Comparison of ENCODE assay signal across 23 cellular contexts in the genomic region with DNA sequence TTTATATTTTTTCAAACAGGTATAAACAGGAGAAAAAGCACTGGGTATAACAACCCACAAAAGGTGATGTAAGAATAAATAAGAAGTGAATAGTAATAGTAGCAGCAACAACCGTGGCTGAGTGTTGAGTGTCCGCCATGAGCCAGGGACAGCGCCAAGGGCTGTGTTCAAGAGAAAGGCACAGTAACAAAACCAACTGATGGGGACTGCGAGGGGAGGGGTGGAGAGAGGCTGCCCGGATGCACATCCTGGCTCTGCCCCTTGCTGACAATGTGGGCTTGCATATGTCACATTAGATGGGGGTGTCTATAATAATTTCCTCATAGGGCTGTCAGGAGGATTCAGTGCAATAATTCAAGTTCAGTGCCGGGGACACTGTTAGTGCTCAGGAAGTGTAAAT.
DNase-seq lines count a peak whose midpoint lies in the region; ATAC-seq, FAIRE-seq and TF ChIP-seq lines count a peak whose summit lies in the region.
"Had no signal": no experiment of that assay in that cellular context is flagged by ENCODE, and none has a peak within 500 bp of the region (broad histone marks: within the 10 kb centered on the region; RNA-seq: fewer than 3 reads in every experiment).

No MANE protein-coding gene starts in this region.

- H3K9me3 ChIP-seq in DND-41 (ENCODE audit: insufficient read depth, low read length, severe bottlenecking) (no peaks in the 10 kb centered on the region), upper lobe of right lung (no peaks in the 10 kb centered on the region)
- H3K9me3 ChIP-seq: prostate gland, tibial artery had no signal

- H4K20me1 ChIP-seq in DND-41 (ENCODE audit: insufficient read depth, low read length), result no peaks in the 10 kb centered on the region

- H3K27ac Mint-ChIP-seq in activated CD4-positive, alpha-beta T cell treated with anti-CD3 and anti-CD28 coated beads, Interleukin-2, amount 10 ng/mL, durations not matched to agents 7 days and 5 days, result peak overlapping the region; percentile 32
- peak overlapping the region; percentile 75 to 94 (median 86) for H3K27ac Mint-ChIP-seq in naive thymus-derived CD8-positive, alpha-beta T cell
- H3K27ac Mint-ChIP-seq: dendritic cell treated with granulocyte-macrophage colony-stimulating factor and Interleukin-4, amounts not matched to agents 40 ng/mL and 50 ng/mL, for 4 days had no signal

- H3K27me3 Mint-ChIP-seq in activated CD4-positive, alpha-beta T cell treated with anti-CD3 and anti-CD28 coated beads, Interleukin-2, amount 10 ng/mL, durations not matched to agents 7 days and 5 days, result no peaks in the 10 kb centered on the region
- no peaks in the 10 kb centered on the region for H3K27me3 Mint-ChIP-seq in naive thymus-derived CD8-positive, alpha-beta T cell
- H3K27me3 Mint-ChIP-seq: dendritic cell treated with granulocyte-macrophage colony-stimulating factor and Interleukin-4, amounts not matched to agents 40 ng/mL and 50 ng/mL, for 4 days had no signal

- no peak overlapping the region for H2AFZ ChIP-seq in DND-41 (ENCODE audit: low read depth, low read length)

- H3K36me3 ChIP-seq in DND-41 (ENCODE audit: insufficient read depth, low read length) (no peaks in the 10 kb centered on the region), upper lobe of right lung (no peaks in the 10 kb centered on the region)
- H3K36me3 ChIP-seq: brain microvascular endothelial cell, prostate gland, tibial artery had no signal

- no peak for TF ChIP-seq CTCF in DND-41 (IDR thresholded peaks at IDR 0.05; ENCODE audit: borderline replicate concordance, extremely low read depth, low read length, poor library complexity, severe bottlenecking)
- TF ChIP-seq CTCF in upper lobe of right lung (IDR thresholded peaks at IDR 0.05), result no peak

- peaks cover 10% of the 10 kb centered on the region for H3K36me3 Mint-ChIP-seq in activated CD4-positive, alpha-beta T cell treated with anti-CD3 and anti-CD28 coated beads, Interleukin-2, amount 10 ng/mL, durations not matched to agents 7 days and 5 days (ENCODE audit: low read depth)
- H3K36me3 Mint-ChIP-seq in naive thymus-derived CD8-positive, alpha-beta T cell, result no peaks in the 10 kb centered on the region

- peak overlapping the region; percentile 43; the same call in 1 of the 2 replicates for H3K9ac ChIP-seq in DND-41 (ENCODE audit: low read depth, low read length)

- peak overlapping the region; percentile 48 for H3K4me2 ChIP-seq in DND-41 (ENCODE audit: insufficient read depth, low read length)
- H3K4me2 ChIP-seq: smooth muscle cell had no signal

- intact Hi-C loops in upper lobe of right lung (cut with DNase I), result no loop called here

- H3K9me3 Mint-ChIP-seq in activated CD4-positive, alpha-beta T cell treated with anti-CD3 and anti-CD28 coated beads, Interleukin-2, amount 10 ng/mL, durations not matched to agents 7 days and 5 days, result peaks cover 13% of the 10 kb centered on the region
- no peaks in the 10 kb centered on the region for H3K9me3 Mint-ChIP-seq in naive thymus-derived CD8-positive, alpha-beta T cell
- H3K9me3 Mint-ChIP-seq: dendritic cell treated with granulocyte-macrophage colony-stimulating factor and Interleukin-4, amounts not matched to agents 40 ng/mL and 50 ng/mL, for 4 days; neural crest cell had no signal

- H3K4me1 ChIP-seq in DND-41 (ENCODE audit: insufficient read depth, low read length) (peaks cover 99% of the 10 kb centered on the region), upper lobe of right lung (no peaks in the 10 kb centered on the region)
- H3K4me1 ChIP-seq: prostate gland, tibial artery had no signal

- H3K4me3 Mint-ChIP-seq in activated CD4-positive, alpha-beta T cell treated with anti-CD3 and anti-CD28 coated beads, Interleukin-2, amount 10 ng/mL, durations not matched to agents 7 days and 5 days, result no peak overlapping the region
- peak overlapping the region in 9 of 10 donors; percentile 34 to 84 (median 59) for H3K4me3 Mint-ChIP-seq in naive thymus-derived CD8-positive, alpha-beta T cell
- H3K4me3 Mint-ChIP-seq: dendritic cell treated with granulocyte-macrophage colony-stimulating factor and Interleukin-4, amounts not matched to agents 40 ng/mL and 50 ng/mL, for 4 days; neural crest cell had no signal

- H3K4me3 ChIP-seq in DND-41 (ENCODE audit: low read depth in 1 of 2, low read length in 2 of 2) (no peak overlapping the region), upper lobe of right lung (no peak overlapping the region)
- H3K4me3 ChIP-seq: prostate gland, smooth muscle cell, tibial artery had no signal

- POLR2A ChIA-PET in activated CD4-positive, alpha-beta T cell treated with anti-CD3 and anti-CD28 coated beads, Interleukin-2, amount 10 ng/mL, durations not matched to agents 7 days and 5 days (lab: Charles Lee), result no interaction called here
- POLR2A ChIA-PET in naive thymus-derived CD8-positive, alpha-beta T cell (lab: Charles Lee), result interaction anchor here (1.3 to 4.4 kb wide), 3 partner anchors 11 to 17 kb away, joined by 3 to 26 read pairs (median 13); no protein-coding TSS in a partner anchor

- H3K27me3 ChIP-seq in DND-41 (ENCODE audit: insufficient read depth, low read length, poor library complexity), result no peaks in the 10 kb centered on the region
- H3K27me3 ChIP-seq in upper lobe of right lung, result no peaks in the 10 kb centered on the region
- H3K27me3 ChIP-seq: brain microvascular endothelial cell, tibial artery had no signal

- peak overlapping the region; percentile 97 for H3K27ac ChIP-seq in DND-41 (ENCODE audit: low read length)
- no peak overlapping the region for H3K27ac ChIP-seq in upper lobe of right lung
- H3K27ac ChIP-seq: brain microvascular endothelial cell, prostate gland, tibial artery had no signal

- ATAC-seq in DND-41 (ENCODE audit: insufficient read depth, low read depth) (peak; percentile 69), upper lobe of right lung (no peak)
- peak; percentile 83 to 95 for ATAC-seq in naive thymus-derived CD8-positive, alpha-beta T cell

- H3K4me1 Mint-ChIP-seq in activated CD4-positive, alpha-beta T cell treated with anti-CD3 and anti-CD28 coated beads, Interleukin-2, amount 10 ng/mL, durations not matched to agents 7 days and 5 days, result peaks cover 75% of the 10 kb centered on the region
- peaks cover 52 to 81% (median 79%) of the 10 kb centered on the region in 4 donors for H3K4me1 Mint-ChIP-seq in naive thymus-derived CD8-positive, alpha-beta T cell

- H3K79me2 ChIP-seq in DND-41 (ENCODE audit: insufficient read depth, low read length), result peaks cover 5% of the 10 kb centered on the region; the same call in 1 of the 2 replicates

- peak; percentile 53 for DNase-seq in activated CD4-positive, alpha-beta T cell treated with anti-CD3 and anti-CD28 coated beads, Interleukin-2, amount 10 ng/mL, durations not matched to agents 7 days and 5 days
- no peak for DNase-seq in activated CD4-positive, alpha-beta T cell treated with anti-CD3 and anti-CD28 coated beads, Interleukin-2, amount 50 U/mL, for 1 hour
- peak; percentile 88 for DNase-seq in DND-41
- DNase-seq in activated effector memory CD4-positive, alpha-beta T cell treated with Interleukin-2 at 50 U/mL for 16 hours, result peak; percentile 42
- DNase-seq in naive thymus-derived CD8-positive, alpha-beta T cell, result peak in 8 of 10 donors; percentile 30 to 79 (median 58)
- no peak for DNase-seq in NCI-H1930 (lab: John Stamatoyannopoulos, UW)
- no peak for DNase-seq in RCC 7860 (ENCODE audit: low spot score)
- no peak for DNase-seq in upper lobe of right lung
- DNase-seq: brain microvascular endothelial cell, foreskin fibroblast, Kasumi-1, kidney glomerular epithelial cell, mesenchymal stem cell, NCI-H1092 treated with DMSO at 0.1 percent for 48 hours, NCI-H524 treated with DMSO at 0.1 percent for 48 hours, SIG-M5, tibial artery had no signal

- CTCF ChIA-PET in activated CD4-positive, alpha-beta T cell treated with anti-CD3 and anti-CD28 coated beads, Interleukin-2, amount 10 ng/mL, durations not matched to agents 7 days and 5 days (lab: Charles Lee), result no interaction called here

- FAIRE-seq in RCC 7860 (lab: Jason Lieb, UNC), result no peak
- FAIRE-seq: A204.1, GM12891 had no signal

Comparison
In these comparisons a context has a peak if more than half of its experiments do, and no peak if none do; other contexts are left out.
1. DNase-seq: peak in activated CD4-positive, alpha-beta T cell treated with anti-CD3 and anti-CD28 coated beads, Interleukin-2, amount 10 ng/mL, durations not matched to agents 7 days and 5 days (single experiment), DND-41 (single experiment), activated effector memory CD4-positive, alpha-beta T cell treated with Interleukin-2 at 50 U/mL for 16 hours (single experiment) and naive thymus-derived CD8-positive, alpha-beta T cell (8 of 10); none in activated CD4-positive, alpha-beta T cell treated with anti-CD3 and anti-CD28 coated beads, Interleukin-2, amount 50 U/mL, for 1 hour (single experiment), NCI-H1930 (0 of 2), RCC 7860 (single experiment) and upper lobe of right lung (single experiment).